In the genomic region with DNA sequence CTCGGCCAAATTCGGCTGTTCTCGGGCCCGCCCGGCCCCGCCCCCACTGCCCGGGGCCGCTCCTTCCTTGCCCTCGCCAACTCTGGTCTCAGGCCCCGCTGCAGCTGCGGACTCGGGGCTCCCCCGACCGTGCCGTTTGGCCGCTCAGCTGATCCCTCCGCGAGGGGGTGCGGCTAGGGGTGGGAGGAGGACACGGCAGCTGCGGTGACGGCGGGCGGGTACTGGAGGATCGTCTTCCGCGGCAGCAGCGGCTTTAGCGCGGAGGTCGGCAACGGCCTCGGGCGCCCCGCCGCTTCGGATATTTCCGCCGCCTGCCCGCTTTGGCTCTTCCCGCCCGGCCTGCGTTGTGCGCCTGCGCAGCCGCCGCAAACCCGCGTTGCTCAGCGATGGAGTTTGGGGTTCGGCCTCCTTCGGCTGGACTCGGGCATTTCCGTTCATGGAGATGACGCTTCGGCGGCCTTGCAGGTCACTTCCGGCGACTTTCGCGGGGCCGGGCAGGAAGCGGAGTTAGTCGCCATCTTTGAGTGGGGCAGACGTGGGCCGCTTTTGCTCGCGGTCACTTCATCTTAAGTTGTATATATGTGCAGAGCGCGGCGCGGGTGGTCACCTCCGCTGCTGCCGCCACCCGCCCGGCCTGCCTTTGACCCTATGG, we compare ENCODE assay signal across 1 cellular context.
TF ChIP-seq lines count a peak whose summit lies in the region.

No MANE protein-coding gene starts in this region.

TF ChIP-seq in K562, 482 proteins besides CTCF, POLR2A, EP300 and RAD21 (continued from another document):
- TF ChIP-seq, protein P1, sequence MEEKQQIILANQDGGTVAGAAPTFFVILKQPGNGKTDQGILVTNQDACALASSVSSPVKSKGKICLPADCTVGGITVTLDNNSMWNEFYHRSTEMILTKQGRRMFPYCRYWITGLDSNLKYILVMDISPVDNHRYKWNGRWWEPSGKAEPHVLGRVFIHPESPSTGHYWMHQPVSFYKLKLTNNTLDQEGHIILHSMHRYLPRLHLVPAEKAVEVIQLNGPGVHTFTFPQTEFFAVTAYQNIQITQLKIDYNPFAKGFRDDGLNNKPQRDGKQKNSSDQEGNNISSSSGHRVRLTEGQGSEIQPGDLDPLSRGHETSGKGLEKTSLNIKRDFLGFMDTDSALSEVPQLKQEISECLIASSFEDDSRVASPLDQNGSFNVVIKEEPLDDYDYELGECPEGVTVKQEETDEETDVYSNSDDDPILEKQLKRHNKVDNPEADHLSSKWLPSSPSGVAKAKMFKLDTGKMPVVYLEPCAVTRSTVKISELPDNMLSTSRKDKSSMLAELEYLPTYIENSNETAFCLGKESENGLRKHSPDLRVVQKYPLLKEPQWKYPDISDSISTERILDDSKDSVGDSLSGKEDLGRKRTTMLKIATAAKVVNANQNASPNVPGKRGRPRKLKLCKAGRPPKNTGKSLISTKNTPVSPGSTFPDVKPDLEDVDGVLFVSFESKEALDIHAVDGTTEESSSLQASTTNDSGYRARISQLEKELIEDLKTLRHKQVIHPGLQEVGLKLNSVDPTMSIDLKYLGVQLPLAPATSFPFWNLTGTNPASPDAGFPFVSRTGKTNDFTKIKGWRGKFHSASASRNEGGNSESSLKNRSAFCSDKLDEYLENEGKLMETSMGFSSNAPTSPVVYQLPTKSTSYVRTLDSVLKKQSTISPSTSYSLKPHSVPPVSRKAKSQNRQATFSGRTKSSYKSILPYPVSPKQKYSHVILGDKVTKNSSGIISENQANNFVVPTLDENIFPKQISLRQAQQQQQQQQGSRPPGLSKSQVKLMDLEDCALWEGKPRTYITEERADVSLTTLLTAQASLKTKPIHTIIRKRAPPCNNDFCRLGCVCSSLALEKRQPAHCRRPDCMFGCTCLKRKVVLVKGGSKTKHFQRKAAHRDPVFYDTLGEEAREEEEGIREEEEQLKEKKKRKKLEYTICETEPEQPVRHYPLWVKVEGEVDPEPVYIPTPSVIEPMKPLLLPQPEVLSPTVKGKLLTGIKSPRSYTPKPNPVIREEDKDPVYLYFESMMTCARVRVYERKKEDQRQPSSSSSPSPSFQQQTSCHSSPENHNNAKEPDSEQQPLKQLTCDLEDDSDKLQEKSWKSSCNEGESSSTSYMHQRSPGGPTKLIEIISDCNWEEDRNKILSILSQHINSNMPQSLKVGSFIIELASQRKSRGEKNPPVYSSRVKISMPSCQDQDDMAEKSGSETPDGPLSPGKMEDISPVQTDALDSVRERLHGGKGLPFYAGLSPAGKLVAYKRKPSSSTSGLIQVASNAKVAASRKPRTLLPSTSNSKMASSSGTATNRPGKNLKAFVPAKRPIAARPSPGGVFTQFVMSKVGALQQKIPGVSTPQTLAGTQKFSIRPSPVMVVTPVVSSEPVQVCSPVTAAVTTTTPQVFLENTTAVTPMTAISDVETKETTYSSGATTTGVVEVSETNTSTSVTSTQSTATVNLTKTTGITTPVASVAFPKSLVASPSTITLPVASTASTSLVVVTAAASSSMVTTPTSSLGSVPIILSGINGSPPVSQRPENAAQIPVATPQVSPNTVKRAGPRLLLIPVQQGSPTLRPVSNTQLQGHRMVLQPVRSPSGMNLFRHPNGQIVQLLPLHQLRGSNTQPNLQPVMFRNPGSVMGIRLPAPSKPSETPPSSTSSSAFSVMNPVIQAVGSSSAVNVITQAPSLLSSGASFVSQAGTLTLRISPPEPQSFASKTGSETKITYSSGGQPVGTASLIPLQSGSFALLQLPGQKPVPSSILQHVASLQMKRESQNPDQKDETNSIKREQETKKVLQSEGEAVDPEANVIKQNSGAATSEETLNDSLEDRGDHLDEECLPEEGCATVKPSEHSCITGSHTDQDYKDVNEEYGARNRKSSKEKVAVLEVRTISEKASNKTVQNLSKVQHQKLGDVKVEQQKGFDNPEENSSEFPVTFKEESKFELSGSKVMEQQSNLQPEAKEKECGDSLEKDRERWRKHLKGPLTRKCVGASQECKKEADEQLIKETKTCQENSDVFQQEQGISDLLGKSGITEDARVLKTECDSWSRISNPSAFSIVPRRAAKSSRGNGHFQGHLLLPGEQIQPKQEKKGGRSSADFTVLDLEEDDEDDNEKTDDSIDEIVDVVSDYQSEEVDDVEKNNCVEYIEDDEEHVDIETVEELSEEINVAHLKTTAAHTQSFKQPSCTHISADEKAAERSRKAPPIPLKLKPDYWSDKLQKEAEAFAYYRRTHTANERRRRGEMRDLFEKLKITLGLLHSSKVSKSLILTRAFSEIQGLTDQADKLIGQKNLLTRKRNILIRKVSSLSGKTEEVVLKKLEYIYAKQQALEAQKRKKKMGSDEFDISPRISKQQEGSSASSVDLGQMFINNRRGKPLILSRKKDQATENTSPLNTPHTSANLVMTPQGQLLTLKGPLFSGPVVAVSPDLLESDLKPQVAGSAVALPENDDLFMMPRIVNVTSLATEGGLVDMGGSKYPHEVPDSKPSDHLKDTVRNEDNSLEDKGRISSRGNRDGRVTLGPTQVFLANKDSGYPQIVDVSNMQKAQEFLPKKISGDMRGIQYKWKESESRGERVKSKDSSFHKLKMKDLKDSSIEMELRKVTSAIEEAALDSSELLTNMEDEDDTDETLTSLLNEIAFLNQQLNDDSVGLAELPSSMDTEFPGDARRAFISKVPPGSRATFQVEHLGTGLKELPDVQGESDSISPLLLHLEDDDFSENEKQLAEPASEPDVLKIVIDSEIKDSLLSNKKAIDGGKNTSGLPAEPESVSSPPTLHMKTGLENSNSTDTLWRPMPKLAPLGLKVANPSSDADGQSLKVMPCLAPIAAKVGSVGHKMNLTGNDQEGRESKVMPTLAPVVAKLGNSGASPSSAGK (IDR thresholded peaks at IDR 0.05): no peak
- TF ChIP-seq TAL1 (IDR thresholded peaks at IDR 0.05): no peak
